In genomic region chr16:21559816-21560215, GRCh38 we compare ENCODE assay signal across 1 cellular context.
A peak's percentile ranks its signal among the peaks of the same experiment; 100 is the strongest.
TF ChIP-seq lines count a peak whose summit lies in the region.

No MANE protein-coding gene starts in this region.

TF ChIP-seq in HepG2, 621 proteins besides CTCF, POLR2A, EP300 and RAD21:
- 0 out of 2 replicates have a peak, but pooled peaks have one; percentile 46 for TF ChIP-seq NFIB (CRISPR knock-in tag; IDR thresholded peaks at IDR 0.05; ENCODE audit: borderline replicate concordance)
- TF ChIP-seq, protein P1, sequence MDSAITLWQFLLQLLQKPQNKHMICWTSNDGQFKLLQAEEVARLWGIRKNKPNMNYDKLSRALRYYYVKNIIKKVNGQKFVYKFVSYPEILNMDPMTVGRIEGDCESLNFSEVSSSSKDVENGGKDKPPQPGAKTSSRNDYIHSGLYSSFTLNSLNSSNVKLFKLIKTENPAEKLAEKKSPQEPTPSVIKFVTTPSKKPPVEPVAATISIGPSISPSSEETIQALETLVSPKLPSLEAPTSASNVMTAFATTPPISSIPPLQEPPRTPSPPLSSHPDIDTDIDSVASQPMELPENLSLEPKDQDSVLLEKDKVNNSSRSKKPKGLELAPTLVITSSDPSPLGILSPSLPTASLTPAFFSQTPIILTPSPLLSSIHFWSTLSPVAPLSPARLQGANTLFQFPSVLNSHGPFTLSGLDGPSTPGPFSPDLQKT (CRISPR knock-in tag; IDR thresholded peaks at IDR 0.05; ENCODE audit: borderline replicate concordance), result 0 out of 2 replicates have a peak, but pooled peaks have one; percentile 16
- TF ChIP-seq MYC (CRISPR knock-in tag; IDR thresholded peaks at IDR 0.05; ENCODE audit: borderline replicate concordance), result 0 out of 2 replicates have a peak, but pooled peaks have one; percentile 23
- peak; percentile 17; the same call in 1 of the 2 replicates for TF ChIP-seq ZFY (CRISPR knock-in tag; IDR thresholded peaks at IDR 0.05)
- TF ChIP-seq ZNF563 (CRISPR knock-in tag; IDR thresholded peaks at IDR 0.05), result 0 out of 2 replicates have a peak, but pooled peaks have one; percentile 25
- 0 out of 2 replicates have a peak, but pooled peaks have one; percentile 44 for TF ChIP-seq ZNF513 (CRISPR knock-in tag; conservative IDR thresholded peaks at IDR 0.05)
- TF ChIP-seq ZFP90 (CRISPR knock-in tag; IDR thresholded peaks at IDR 0.05; ENCODE audit: borderline replicate concordance), result 0 out of 2 replicates have a peak, but pooled peaks have one; percentile 10
- TF ChIP-seq ZFP62 (CRISPR knock-in tag; IDR thresholded peaks at IDR 0.05), result 0 out of 2 replicates have a peak, but pooled peaks have one; percentile 53
